ENCODE assay signal across 14 cellular contexts in genomic region chr18:36770315-36770946, GRCh38. TPM values are rescaled to one million over a fixed set of nuclear protein-coding genes. Genes with fewer than 3 reads are reported as not detected.
A peak's percentile ranks its signal among the peaks of the same experiment; 100 is the strongest.
DNase-seq lines count a peak whose midpoint lies in the region; ATAC-seq and TF ChIP-seq lines count a peak whose summit lies in the region.
"Had no signal": no experiment of that assay in that cellular context is flagged by ENCODE, and none has a peak within 500 bp of the region (broad histone marks: within the 10 kb centered on the region; RNA-seq: fewer than 3 reads in every experiment).

No MANE protein-coding gene starts in this region.

- TF ChIP-seq CTCF in AG10803 (conservative IDR thresholded peaks at IDR 0.05; ENCODE audit: low read length) = no peak

- no peak overlapping the region for H3K4me3 ChIP-seq in AG10803 (ENCODE audit: low read length)
- no peak overlapping the region for H3K4me3 ChIP-seq in GM23248
- H3K4me3 ChIP-seq: BLaER1 treated with 17β-estradiol and CSF1 and Interleukin-3, amounts not matched to agents 10 nM and 100 nM; Peyer's patch had no signal

- H4K20me1 ChIP-seq in GM23248 (ENCODE audit: insufficient read depth) = no peaks in the 10 kb centered on the region
- H4K20me1 ChIP-seq: BLaER1 treated with 17β-estradiol and CSF1 and Interleukin-3, amounts not matched to agents 10 nM and 100 nM had no signal

- H3F3A ChIP-seq in GM23248 (ENCODE audit: insufficient read depth) = peaks cover 9% of the 10 kb centered on the region; the same call in 1 of the 2 replicates

- WGBS in GM23248 (ENCODE audit: low coverage in 1 of 2, low lambda C conversion rate in 2 of 2, missing lambda C conversion rate in 2 of 2), 2 experiments = 72 to 82% methylated on average over 3 of the region's 3 CpGs

- peak; percentile 47 for DNase-seq in AG10803 (ENCODE audit: low read depth)
- peak; percentile 20 for DNase-seq in GM23248
- peak; percentile 8 for DNase-seq in fibroblast of gingiva (ENCODE audit: low read depth)
- DNase-seq in renal cortical epithelial cell (ENCODE audit: low read depth) = peak; percentile 29
- DNase-seq in cortex of kidney (lab: John Stamatoyannopoulos, UW) = no peak
- DNase-seq: CD8-positive, alpha-beta T cell; KG1; NCI-H1417 treated with DMSO at 0.1 percent for 48 hours; NCI-H1930; NCI-H345; Peyer's patch had no signal

- H3K79me2 ChIP-seq in GM23248 (ENCODE audit: insufficient read depth) = no peaks in the 10 kb centered on the region

- H3K4me1 ChIP-seq in GM23248 (ENCODE audit: insufficient read depth) = peaks cover 20% of the 10 kb centered on the region
- H3K4me1 ChIP-seq: Peyer's patch had no signal

- no peak for ATAC-seq in GM18873 (IDR thresholded peaks at IDR 0.05; ENCODE audit: low FRiP score, unreplicated experiment)
- no peak for ATAC-seq in HG02970 (IDR thresholded peaks at IDR 0.05; ENCODE audit: low FRiP score, unreplicated experiment)
- ATAC-seq: CD8-positive, alpha-beta T cell had no signal

- no peaks in the 10 kb centered on the region for H3K27me3 ChIP-seq in GM23248 (replicated peaks; ENCODE audit: insufficient read depth)
- H3K27me3 ChIP-seq: BLaER1 treated with 17β-estradiol and CSF1 and Interleukin-3, amounts not matched to agents 10 nM and 100 nM; Peyer's patch had no signal

- H2AFZ ChIP-seq in GM23248 = no peak overlapping the region

- H3K27ac ChIP-seq in GM23248 = no peak overlapping the region
- H3K27ac ChIP-seq: BLaER1 treated with 17β-estradiol and CSF1 and Interleukin-3, amounts not matched to agents 10 nM and 100 nM; Peyer's patch had no signal

- no peaks in the 10 kb centered on the region for H3K9me2 ChIP-seq in GM23248 (ENCODE audit: insufficient read depth)

- H3K9me3 ChIP-seq in GM23248 (ENCODE audit: low read depth) = no peaks in the 10 kb centered on the region
- H3K9me3 ChIP-seq: Peyer's patch had no signal

- in situ Hi-C loops in GM23248 (cut with MboI) = no loop called here

- no peaks in the 10 kb centered on the region for H3K36me3 ChIP-seq in GM23248 (ENCODE audit: low read depth)
- H3K36me3 ChIP-seq: BLaER1 treated with 17β-estradiol and CSF1 and Interleukin-3, amounts not matched to agents 10 nM and 100 nM; Peyer's patch had no signal

- H3K9ac ChIP-seq in GM23248 = no peak overlapping the region
- H3K9ac ChIP-seq: BLaER1 treated with 17β-estradiol and CSF1 and Interleukin-3, amounts not matched to agents 10 nM and 100 nM had no signal

- H3K4me2 ChIP-seq in GM23248 (ENCODE audit: unreplicated experiment) = no peak overlapping the region

RNA-seq across cellular contexts. Expression of gene TPGS2, which starts 58.4 kb away (rescaled TPM):
- total RNA-seq in GM23248 (2014; rRNA removed; shearing (Covaris generic)) = 209 and 226 TPM in 2 replicates
- 194 and 206 TPM in 2 replicates for polyA plus RNA-seq in GM23248 (2016; fragmentation: Nextera tagmentation; extraction: Ambion mirVana)
- total RNA-seq in renal cortical epithelial cell = 167 and 250 TPM in 2 replicates

RNA-seq across cellular contexts. Expression of gene KIAA1328, which starts 58.5 kb away (rescaled TPM):
- total RNA-seq in GM23248 (2014; rRNA removed; shearing (Covaris generic)) = 3.5 and 5.8 TPM in 2 replicates
- polyA plus RNA-seq in GM23248 (2016; fragmentation: Nextera tagmentation; extraction: Ambion mirVana) = 3.7 and 3.9 TPM in 2 replicates
- total RNA-seq in renal cortical epithelial cell = 5.4 and 7.0 TPM in 2 replicates
